In genomic region chr2:23112517-23112916, GRCh38 we compare ENCODE assay signal across 11 cellular contexts.
"Had no signal": no experiment of that assay in that cellular context is flagged by ENCODE, and none has a peak within 500 bp of the region (broad histone marks: within the 10 kb centered on the region; RNA-seq: fewer than 3 reads in every experiment).

No MANE protein-coding gene starts in this region.

- H3K9ac ChIP-seq: GM23248 had no signal

- H3K9me3 ChIP-seq: HAP-1 had no signal

- DNase-seq: GM23248, GOT3, H7, H9, HCEC 1CT, HFFc6 had no signal

- H3K36me3 ChIP-seq: HAP-1 had no signal

- H3K4me2 ChIP-seq: GM23338 had no signal

- H3K4me3 ChIP-seq: GM23248, GM23338, HAP-1 had no signal

- H3K27ac ChIP-seq: GM23248 had no signal

- H2AFZ ChIP-seq: GM23248, GM23338 had no signal

- FAIRE-seq: H1, H54 had no signal

- H3K4me1 ChIP-seq: HAP-1 had no signal

- ATAC-seq: GM23338, HCT116 had no signal
